Comparison of ENCODE assay signal across 22 cellular contexts in the genomic region with DNA sequence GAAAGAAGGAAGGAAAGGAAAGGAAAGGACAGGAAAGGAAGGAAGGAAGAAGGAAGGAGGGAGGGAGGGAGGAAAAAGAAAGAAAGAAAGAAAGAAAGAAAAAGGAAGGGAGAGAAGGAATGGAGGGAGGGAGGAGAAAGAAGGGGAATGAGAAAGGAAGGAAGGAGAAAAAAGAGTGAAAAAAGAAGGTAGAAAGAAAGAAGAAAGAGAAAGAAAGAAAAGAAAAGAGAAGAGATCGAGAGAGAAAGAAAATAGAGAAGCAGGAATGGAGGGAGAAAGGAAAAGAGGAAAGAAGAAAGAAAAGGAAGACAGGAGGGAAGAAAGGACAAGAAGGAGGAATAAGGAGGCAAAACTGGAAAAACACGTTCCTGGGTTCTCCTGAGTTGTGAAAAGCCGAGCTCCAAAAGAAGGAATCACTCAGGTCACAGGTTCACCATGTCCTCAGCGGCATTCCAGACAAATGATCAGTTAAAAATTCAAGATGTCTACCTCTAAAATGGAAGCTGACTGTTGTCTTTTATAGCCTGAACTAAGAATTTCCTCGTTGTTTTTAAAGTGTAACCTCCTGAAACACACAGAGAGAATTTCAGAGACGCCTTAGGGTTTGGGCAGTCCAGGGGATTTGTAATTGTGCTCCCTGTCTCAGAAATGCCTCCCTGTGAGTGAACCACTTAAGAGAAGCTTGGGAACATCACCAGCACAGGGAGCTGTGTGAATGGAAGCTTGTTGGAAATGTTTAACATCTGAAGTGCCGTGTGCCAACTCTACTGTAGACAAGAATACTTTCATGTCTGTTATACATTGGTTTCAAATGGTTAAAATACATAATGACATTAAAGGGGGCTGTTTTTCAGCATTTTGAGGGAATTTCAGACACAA.
DNase-seq lines count a peak whose midpoint lies in the region; TF ChIP-seq lines count a peak whose summit lies in the region.
"Had no signal": no experiment of that assay in that cellular context is flagged by ENCODE, and none has a peak within 500 bp of the region (broad histone marks: within the 10 kb centered on the region; RNA-seq: fewer than 3 reads in every experiment).

No MANE protein-coding gene starts in this region.

- peak overlapping the region; percentile 3 for H3K27ac Mint-ChIP-seq in chondrocyte (ENCODE audit: unreplicated experiment)
- H3K27ac Mint-ChIP-seq: activated CD4-positive, alpha-beta T cell treated with anti-CD3 and anti-CD28 coated beads for 36 hours; activated naive CD8-positive, alpha-beta T cell treated with anti-CD3 and anti-CD28 coated beads, Interleukin-2, amount 50 U/mL, for 24 hours; activated T-cell treated with anti-CD3 and anti-CD28 coated beads, Interleukin-2, amount 50 U/mL, for 24 hours; CD14-positive monocyte; HFFc6 had no signal

- no peaks in the 10 kb centered on the region for H3K9me3 ChIP-seq in neuron (ENCODE audit: low read length)
- no peaks in the 10 kb centered on the region for H3K9me3 ChIP-seq in Karpas-422 (ENCODE audit: low read length)
- H3K9me3 ChIP-seq: neutrophil, testis had no signal

- H3K79me2 ChIP-seq in Karpas-422 (ENCODE audit: low read length) = no peaks in the 10 kb centered on the region

- H3K4me1 ChIP-seq in neuron (ENCODE audit: insufficient read depth, low read length) (no peaks in the 10 kb centered on the region), Karpas-422 (ENCODE audit: low read length) (no peaks in the 10 kb centered on the region)
- H3K4me1 ChIP-seq: testis had no signal

- peaks cover 4% of the 10 kb centered on the region for H3K4me1 Mint-ChIP-seq in chondrocyte (ENCODE audit: low read depth)
- H3K4me1 Mint-ChIP-seq: activated naive CD8-positive, alpha-beta T cell treated with anti-CD3 and anti-CD28 coated beads, Interleukin-2, amount 50 U/mL, for 24 hours; CD14-positive monocyte had no signal

- H3K27me3 Mint-ChIP-seq in chondrocyte (ENCODE audit: low read depth) = no peaks in the 10 kb centered on the region
- H3K27me3 Mint-ChIP-seq: activated naive CD8-positive, alpha-beta T cell treated with anti-CD3 and anti-CD28 coated beads, Interleukin-2, amount 50 U/mL, for 24 hours; activated T-cell treated with anti-CD3 and anti-CD28 coated beads, Interleukin-2, amount 50 U/mL, for 24 hours had no signal

- H3K9me3 Mint-ChIP-seq in chondrocyte (ENCODE audit: low read depth) = no peaks in the 10 kb centered on the region
- H3K9me3 Mint-ChIP-seq: HFFc6 had no signal

- no peaks in the 10 kb centered on the region for H4K20me1 ChIP-seq in Karpas-422 (ENCODE audit: insufficient read depth, low read depth, low read length)

- DNase-seq in ELF-1 (ENCODE audit: low read depth, low spot score) = peak; percentile 32
- DNase-seq in LoVo (ENCODE audit: low spot score) = peak; percentile 31
- no peak for DNase-seq in chondrocyte (ENCODE audit: low spot score)
- DNase-seq in NCI-H1436 treated with DMSO at 0.1 percent for 48 hours (lab: John Stamatoyannopoulos, UW) = no peak
- no peak for DNase-seq in NCI-H2029 treated with DMSO at 0.1 percent for 48 hours (lab: John Stamatoyannopoulos, UW)
- DNase-seq in Karpas-422 = no peak
- DNase-seq: activated CD4-positive, alpha-beta T cell treated with anti-CD3 and anti-CD28 coated beads for 36 hours; activated naive CD8-positive, alpha-beta T cell treated with anti-CD3 and anti-CD28 coated beads, Interleukin-2, amount 50 U/mL, for 24 hours; activated T-cell treated with anti-CD3 and anti-CD28 coated beads, Interleukin-2, amount 50 U/mL, for 24 hours; foreskin fibroblast; head of caudate nucleus; HFFc6; NCI-H1092; NCI-H2081; NCI-H345; stimulated activated naive CD4-positive, alpha-beta T cell treated with Interleukin-2 at 50 U/mL for 16 hours; T-helper 2 cell; testis had no signal

- no peaks in the 10 kb centered on the region for H3K36me3 Mint-ChIP-seq in chondrocyte (ENCODE audit: low read depth)
- H3K36me3 Mint-ChIP-seq: CD14-positive monocyte had no signal

- no peak overlapping the region for H3K9ac ChIP-seq in Karpas-422 (ENCODE audit: low read length)

- H3K27me3 ChIP-seq in neuron (ENCODE audit: insufficient read depth, low read length) (no peaks in the 10 kb centered on the region), Karpas-422 (ENCODE audit: low read length) (no peaks in the 10 kb centered on the region)
- H3K27me3 ChIP-seq: neutrophil, testis had no signal

- H3K4me3 Mint-ChIP-seq in chondrocyte (ENCODE audit: unreplicated experiment) = no peak overlapping the region
- H3K4me3 Mint-ChIP-seq: activated CD4-positive, alpha-beta T cell treated with anti-CD3 and anti-CD28 coated beads for 36 hours; activated naive CD8-positive, alpha-beta T cell treated with anti-CD3 and anti-CD28 coated beads, Interleukin-2, amount 50 U/mL, for 24 hours; activated T-cell treated with anti-CD3 and anti-CD28 coated beads, Interleukin-2, amount 50 U/mL, for 24 hours; CD14-positive monocyte; HFFc6 had no signal

- H3K4me3 ChIP-seq in neuron (ENCODE audit: low read length) = no peak overlapping the region
- H3K4me3 ChIP-seq in Karpas-422 (ENCODE audit: low read length) = no peak overlapping the region
- H3K4me3 ChIP-seq: testis had no signal

- H3K9me2 ChIP-seq in Karpas-422 (replicated peaks; ENCODE audit: insufficient read depth, low read length) = no peaks in the 10 kb centered on the region

- no peak overlapping the region for H3K27ac ChIP-seq in Karpas-422 (ENCODE audit: low read length)
- H3K27ac ChIP-seq: HL-60, neutrophil, testis had no signal

- no peaks in the 10 kb centered on the region for H3K36me3 ChIP-seq in neuron (ENCODE audit: insufficient read depth, low read length)
- H3K36me3 ChIP-seq in Karpas-422 (ENCODE audit: insufficient read depth, low read length) = no peaks in the 10 kb centered on the region
- H3K36me3 ChIP-seq: neutrophil had no signal

- no peak overlapping the region for H3K4me2 ChIP-seq in Karpas-422 (ENCODE audit: low read depth, low read length, poor library complexity, severe bottlenecking)

- TF ChIP-seq CTCF in chondrocyte (IDR thresholded peaks at IDR 0.05) = no peak

- H2AFZ ChIP-seq in neuron (ENCODE audit: low read depth, low read length) = peak overlapping the region; percentile 36
- H2AFZ ChIP-seq in Karpas-422 (ENCODE audit: low read length) = no peak overlapping the region

Comparison
In these comparisons a context has a peak if more than half of its experiments do, and no peak if none do; other contexts are left out.
1. DNase-seq: peak in ELF-1 (single experiment) and LoVo (single experiment); none in chondrocyte (single experiment), NCI-H1436 treated with DMSO at 0.1 percent for 48 hours (single experiment), NCI-H2029 treated with DMSO at 0.1 percent for 48 hours (single experiment) and Karpas-422 (single experiment).